In genomic region chr7:54860003-54860775, GRCh38 we compare ENCODE assay signal across 21 cellular contexts.
A peak's percentile ranks its signal among the peaks of the same experiment; 100 is the strongest.
DNase-seq lines count a peak whose midpoint lies in the region; ATAC-seq and TF ChIP-seq lines count a peak whose summit lies in the region.
"Had no signal": no experiment of that assay in that cellular context is flagged by ENCODE, and none has a peak within 500 bp of the region (broad histone marks: within the 10 kb centered on the region; RNA-seq: fewer than 3 reads in every experiment).

No MANE protein-coding gene starts in this region.

- DNase-seq in DMS53 (lab: John Stamatoyannopoulos, UW) (peak; percentile 48), LHCN-M2 (ENCODE audit: low read depth) (peak; percentile 55), epithelial cell of esophagus (ENCODE audit: low read depth) (peak; percentile 38), renal cortical epithelial cell (ENCODE audit: low read depth) (peak; percentile 13), superior temporal gyrus (ENCODE audit: extremely low spot score) (no peak), cerebellum (ENCODE audit: low spot score) (no peak)
- DNase-seq: activated CD4-positive, alpha-beta T cell treated with anti-CD3 and anti-CD28 coated beads for 36 hours; activated CD8-positive, alpha-beta memory T cell treated with anti-CD3 and anti-CD28 coated beads for 24 hours; activated T-cell treated with anti-CD3 and anti-CD28 coated beads, Interleukin-2, amount 50 U/mL, for 24 hours; dorsolateral prefrontal cortex; GF-D8; left ventricle myocardium superior; NCI-H1694 treated with DMSO at 0.1 percent for 48 hours; NCI-H2227 treated with DMSO at 0.1 percent for 48 hours; SIG-M5; trophoblast cell had no signal

- ATAC-seq in HG03280 (IDR thresholded peaks at IDR 0.05; ENCODE audit: unreplicated experiment) (no peak), HG02884 (IDR thresholded peaks at IDR 0.05; ENCODE audit: unreplicated experiment) (no peak)
- ATAC-seq: activated CD4-positive, alpha-beta T cell treated with anti-CD3 and anti-CD28 coated beads for 36 hours; HCT116 had no signal

- H3K4me3 ChIP-seq in epithelial cell of esophagus (ENCODE audit: low read length), result no peak overlapping the region
- H3K4me3 ChIP-seq: BLaER1 treated with 17β-estradiol and CSF1 and Interleukin-3, amounts not matched to agents 10 nM and 100 nM; cardiac muscle cell; dorsolateral prefrontal cortex had no signal

- TF ChIP-seq CTCF in epithelial cell of esophagus (IDR thresholded peaks at IDR 0.05; ENCODE audit: insufficient read depth, low read depth, low read length, missing control alignments), result no peak

Comparison
In these comparisons a context has a peak if more than half of its experiments do, and no peak if none do; other contexts are left out.
1. DNase-seq: peak in DMS53 (single experiment), LHCN-M2 (single experiment), epithelial cell of esophagus (single experiment) and renal cortical epithelial cell (single experiment); none in superior temporal gyrus (single experiment) and cerebellum (single experiment).